15 cellular contexts compared by ENCODE assay signal in the genomic region with DNA sequence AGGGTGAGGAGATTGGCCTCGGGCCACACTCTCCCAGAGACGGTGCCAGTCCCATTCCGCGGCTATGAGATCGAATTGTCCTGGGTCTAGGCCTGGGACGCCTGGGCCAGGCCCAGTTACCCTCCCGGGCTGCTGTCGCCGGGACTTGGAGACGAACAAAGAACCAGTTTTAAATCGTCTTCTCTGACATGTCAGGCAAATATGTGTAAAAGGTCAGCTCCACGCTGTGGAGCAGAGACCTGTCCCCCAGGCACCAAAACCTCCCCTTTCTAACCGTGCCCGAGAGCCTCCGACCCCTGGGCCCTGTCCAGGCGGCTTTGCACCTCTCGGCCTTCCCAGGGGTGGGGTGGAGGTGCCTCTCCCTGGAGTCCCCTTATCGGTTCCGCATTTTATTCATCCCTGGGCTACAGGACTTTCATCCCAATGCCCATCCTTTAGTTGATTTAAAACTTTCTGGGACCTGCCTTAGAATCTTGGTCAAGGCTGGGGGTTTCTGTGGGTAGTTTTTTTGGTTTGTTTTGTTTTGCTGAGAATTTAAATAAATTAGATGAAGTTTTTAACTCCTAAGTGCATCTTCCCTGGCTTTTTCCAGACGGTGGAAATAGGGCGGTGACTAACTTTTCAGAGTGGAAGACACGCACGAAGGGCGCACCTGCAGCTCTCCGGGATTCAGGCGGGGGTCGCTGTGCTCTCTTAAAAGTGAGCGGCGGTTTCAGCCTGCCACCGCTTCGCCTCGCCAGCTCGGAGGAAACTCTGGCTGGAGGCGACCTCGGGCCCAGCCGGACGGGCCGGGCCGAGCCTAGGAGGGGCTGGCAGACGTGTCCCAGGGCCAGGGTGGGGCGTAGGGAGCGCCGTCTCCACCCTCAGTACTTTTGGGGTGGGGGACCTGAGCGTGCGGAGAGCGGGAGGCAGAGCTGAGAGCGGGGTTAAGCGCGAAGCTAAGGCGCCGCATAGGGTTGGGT. TPM values are rescaled to one million over a fixed set of nuclear protein-coding genes. Genes with fewer than 3 reads are reported as not detected.
A peak's percentile ranks its signal among the peaks of the same experiment; 100 is the strongest.
DNase-seq lines count a peak whose midpoint lies in the region; ATAC-seq and TF ChIP-seq lines count a peak whose summit lies in the region.
"Had no signal": no experiment of that assay in that cellular context is flagged by ENCODE, and none has a peak within 500 bp of the region (broad histone marks: within the 10 kb centered on the region; RNA-seq: fewer than 3 reads in every experiment).

No MANE protein-coding gene starts in this region.

- H3K4me1 Mint-ChIP-seq in Calu3 (ENCODE audit: low read depth, unreplicated experiment) = peaks cover 28% of the 10 kb centered on the region
- peaks cover 54 to 80% of the 10 kb centered on the region in 2 experiments for H3K4me1 Mint-ChIP-seq in H9
- peaks cover 67% of the 10 kb centered on the region for H3K4me1 Mint-ChIP-seq in mesothelial cell of epicardium
- H3K4me1 Mint-ChIP-seq in natural killer cell = peaks cover 0 to 5% of the 10 kb centered on the region in 2 donors

- H3K4me3 Mint-ChIP-seq in Calu3 (ENCODE audit: low read depth, unreplicated experiment) = peak overlapping the region; percentile 92
- H3K4me3 Mint-ChIP-seq in H9 = 0 out of 5 replicates have a peak overlapping the region, but pooled peaks of 1 of the 2 experiments have one; percentile 32
- peak overlapping the region; percentile 98 for H3K4me3 Mint-ChIP-seq in mesothelial cell of epicardium
- H3K4me3 Mint-ChIP-seq in natural killer cell = no peak overlapping the region
- H3K4me3 Mint-ChIP-seq: activated naive CD8-positive, alpha-beta T cell treated with anti-CD3 and anti-CD28 coated beads, Interleukin-2, amount 50 U/mL, for 24 hours; stimulated activated effector memory CD8-positive, alpha-beta T cell treated with anti-CD3 and anti-CD28 coated beads, Interleukin-12 subunit alpha, Interleukin-12 subunit beta, amount 100 ng/mL, for 72 hours had no signal

- H2AFZ ChIP-seq in H9 (ENCODE audit: low read length) = no peak overlapping the region

- no peak for TF ChIP-seq CTCF in Calu3 (IDR thresholded peaks at IDR 0.05; ENCODE audit: unreplicated experiment)
- peak; percentile 72 for TF ChIP-seq CTCF in H9 (conservative IDR thresholded peaks at IDR 0.05)
- TF ChIP-seq CTCF in mesothelial cell of epicardium (IDR thresholded peaks at IDR 0.05; ENCODE audit: unreplicated experiment) = peak; percentile 57
- TF ChIP-seq CTCF in natural killer cell (IDR thresholded peaks at IDR 0.05) = no peak

- no peaks in the 10 kb centered on the region for H4K20me1 ChIP-seq in H9 (ENCODE audit: control insufficient read depth, insufficient read depth, insufficient read length)

- BruUV-seq in Calu3 (replicated peaks; lab: Mats Ljungman, UMichigan) = no TSS peak

- H3K56ac ChIP-seq in H9 (ENCODE audit: insufficient read length, low read depth, low read length) = no peak overlapping the region

- no peak overlapping the region for H2BK12ac ChIP-seq in H9 (ENCODE audit: insufficient read length, low read depth, low read length)

- H3K79me1 ChIP-seq in H9 (ENCODE audit: insufficient read depth, low read depth, low read length, poor library complexity, severe bottlenecking) = no peaks in the 10 kb centered on the region

- H3K36me3 Mint-ChIP-seq in Calu3 (ENCODE audit: insufficient read depth, unreplicated experiment) = peaks cover 70% of the 10 kb centered on the region
- H3K36me3 Mint-ChIP-seq in H9 (ENCODE audit: insufficient read depth in 1 of 3, low read depth in 3 of 3) = no peaks in the 10 kb centered on the region
- H3K36me3 Mint-ChIP-seq in mesothelial cell of epicardium = no peaks in the 10 kb centered on the region
- peaks cover 7% of the 10 kb centered on the region for H3K36me3 Mint-ChIP-seq in natural killer cell
- H3K36me3 Mint-ChIP-seq: stimulated activated effector memory CD8-positive, alpha-beta T cell treated with anti-CD3 and anti-CD28 coated beads, Interleukin-12 subunit alpha, Interleukin-12 subunit beta, amount 100 ng/mL, for 72 hours had no signal

- no peak overlapping the region for H3K27ac ChIP-seq in H9 (ENCODE audit: insufficient read length, low read depth, low read length)
- H3K27ac ChIP-seq: uterus had no signal

- H4K8ac ChIP-seq in H9 (replicated peaks; ENCODE audit: insufficient read length, low read depth, low read length) = no peak overlapping the region

- no peak overlapping the region for H3K18ac ChIP-seq in H9 (ENCODE audit: insufficient read length, low read depth, low read length)

- H3T11ph ChIP-seq in H9 (ENCODE audit: low read length) = no peak overlapping the region

- H2BK120ac ChIP-seq in H9 (ENCODE audit: low read depth, low read length, poor library complexity, severe bottlenecking) = no peak overlapping the region

- no peak overlapping the region for H3K23ac ChIP-seq in H9 (ENCODE audit: insufficient read length, low read depth, low read length)

- no peaks in the 10 kb centered on the region for H3K9me3 Mint-ChIP-seq in Calu3 (ENCODE audit: low read depth, unreplicated experiment)
- H3K9me3 Mint-ChIP-seq in H9 = peaks cover 9 to 12% of the 10 kb centered on the region in 2 experiments
- H3K9me3 Mint-ChIP-seq in mesothelial cell of epicardium = no peaks in the 10 kb centered on the region
- peaks cover 3% of the 10 kb centered on the region in 2 donors for H3K9me3 Mint-ChIP-seq in natural killer cell

- no peak overlapping the region for H2BK20ac ChIP-seq in H9 (ENCODE audit: low read depth, low read length, poor library complexity, severe bottlenecking)

- H4K91ac ChIP-seq in H9 (ENCODE audit: insufficient read length, low read depth, low read length) = no peak overlapping the region

- no peak overlapping the region for H3K9ac ChIP-seq in H9 (ENCODE audit: extremely low read depth, insufficient read length, low read length)

- H3K4me1 ChIP-seq in H9 (ENCODE audit: insufficient read depth, low read length) = peaks cover 2% of the 10 kb centered on the region

- no peak overlapping the region for H4K5ac ChIP-seq in H9 (ENCODE audit: insufficient read length, low read depth, low read length)

- ATAC-seq in HG02623 (IDR thresholded peaks at IDR 0.05; ENCODE audit: unreplicated experiment) = no peak
- ATAC-seq in natural killer cell = no peak
- ATAC-seq in HG02798 (IDR thresholded peaks at IDR 0.05; ENCODE audit: poor library complexity, unreplicated experiment) = no peak
- ATAC-seq: activated naive CD8-positive, alpha-beta T cell treated with anti-CD3 and anti-CD28 coated beads, Interleukin-2, amount 50 U/mL, for 24 hours; GM12878; stimulated activated effector memory CD8-positive, alpha-beta T cell treated with anti-CD3 and anti-CD28 coated beads, Interleukin-12 subunit alpha, Interleukin-12 subunit beta, amount 100 ng/mL, for 72 hours had no signal

- peaks cover 94% of the 10 kb centered on the region for H3K27me3 ChIP-seq in H9 (ENCODE audit: insufficient read depth, low read length)

- no peak overlapping the region for H3K4ac ChIP-seq in H9 (ENCODE audit: low read depth, low read length)

- H3K14ac ChIP-seq in H9 (ENCODE audit: insufficient read depth, low read length) = no peak overlapping the region

- no peak overlapping the region for H3K4me2 ChIP-seq in H9 (ENCODE audit: insufficient read depth, insufficient read length, low read length)

- intact Hi-C loops in Calu3 (cut with micrococcal nuclease; ENCODE audit: unreplicated experiment) (no loop called here), natural killer cell (cut with micrococcal nuclease) (no loop called here)

- H3K23me2 ChIP-seq in H9 (ENCODE audit: insufficient read length, low read depth, low read length, poor library complexity, severe bottlenecking) = peaks cover 6% of the 10 kb centered on the region

- H3K79me2 ChIP-seq in H9 (ENCODE audit: insufficient read depth, low read length) = no peaks in the 10 kb centered on the region

- H2AK5ac ChIP-seq in H9 (ENCODE audit: insufficient read length, low read length) = no peak overlapping the region

- H2BK5ac ChIP-seq in H9 (ENCODE audit: insufficient read length, low read length) = no peak overlapping the region

- H3K27me3 Mint-ChIP-seq in Calu3 (ENCODE audit: unreplicated experiment) = no peaks in the 10 kb centered on the region
- H3K27me3 Mint-ChIP-seq in H9 (ENCODE audit: low read depth) = peaks cover 100% of the 10 kb centered on the region
- H3K27me3 Mint-ChIP-seq in mesothelial cell of epicardium (ENCODE audit: low read depth) = peaks cover 96% of the 10 kb centered on the region
- peaks cover 70 to 71% of the 10 kb centered on the region in 2 donors for H3K27me3 Mint-ChIP-seq in natural killer cell (ENCODE audit: low read depth in 2 of 2)

- CTCF ChIA-PET in Calu3 (lab: Charles Lee) = interaction anchor here (1.5 to 4.1 kb wide), 2 partner anchors 8 to 14 kb away, joined by 6 to 22 read pairs; no protein-coding TSS in a partner anchor

- H3K27ac Mint-ChIP-seq in Calu3 (ENCODE audit: unreplicated experiment) = peak overlapping the region; percentile 94
- H3K27ac Mint-ChIP-seq in H9 = peak overlapping the region in 1 of 3 experiments; percentile 40; a peak in 1 of 7 replicates
- H3K27ac Mint-ChIP-seq in mesothelial cell of epicardium = peak overlapping the region; percentile 85
- H3K27ac Mint-ChIP-seq in natural killer cell = no peak overlapping the region
- H3K27ac Mint-ChIP-seq: activated naive CD8-positive, alpha-beta T cell treated with anti-CD3 and anti-CD28 coated beads, Interleukin-2, amount 50 U/mL, for 24 hours; stimulated activated effector memory CD8-positive, alpha-beta T cell treated with anti-CD3 and anti-CD28 coated beads, Interleukin-12 subunit alpha, Interleukin-12 subunit beta, amount 100 ng/mL, for 72 hours had no signal

- H3K9me3 ChIP-seq in H9 (ENCODE audit: control insufficient read depth, low read depth, low read length) = no peaks in the 10 kb centered on the region
- H3K9me3 ChIP-seq: uterus had no signal

- H2BK15ac ChIP-seq in H9 (ENCODE audit: low read depth, low read length) = no peak overlapping the region

- peak; percentile 47 for DNase-seq in Calu3
- peak; percentile 80 for DNase-seq in H9
- DNase-seq in ecto neural progenitor cell (ENCODE audit: low spot score) = peak; percentile 80
- DNase-seq in mesothelial cell of epicardium (ENCODE audit: low spot score in 2 of 2, unreplicated experiment in 2 of 2) = peak in 1 of 2 experiments; percentile 57
- DNase-seq in superior temporal gyrus (ENCODE audit: extremely low spot score) = no peak
- DNase-seq in natural killer cell = no peak
- DNase-seq: activated naive CD8-positive, alpha-beta T cell treated with anti-CD3 and anti-CD28 coated beads, Interleukin-2, amount 50 U/mL, for 24 hours; activated T-cell treated with anti-CD3 and anti-CD28 coated beads, Interleukin-2, amount 50 U/mL, for 1 hour; stimulated activated CD4-positive, alpha-beta T cell treated with anti-CD3 and anti-CD28 coated beads, Interleukin-4, amount 100 ng/mL, for 1 hour; uterus had no signal

- WGBS in H9 (ENCODE audit: extremely low coverage, insufficient read length, low lambda C conversion rate) = no CpG with 5 or more reads among the region's 51 CpGs

RNA-seq across cellular contexts. Expression of a gene that starts 6.0 kb away (rescaled TPM):
- 74.7 and 77.0 TPM in 2 replicates for total RNA-seq in Calu3 (2022)
- 1.6 and 2.6 TPM in 2 replicates for total RNA-seq in H9 (2021)
- total RNA-seq in mesothelial cell of epicardium = 62.4 to 63.5 TPM (median 63.4 TPM) in 3 replicates
- not detected for total RNA-seq in natural killer cell
- total RNA-seq: mononuclear cell had no signal

Comparison
In these comparisons a context has a peak if more than half of its experiments do, and no peak if none do; other contexts are left out.
1. DNase-seq: peak in Calu3 (single experiment), H9 (single experiment) and ecto neural progenitor cell (single experiment); none in superior temporal gyrus (single experiment) and natural killer cell (single experiment).
2. H3K27ac Mint-ChIP-seq: peak in Calu3 (single experiment) and mesothelial cell of epicardium (single experiment); none in natural killer cell (0 of 2).
3. CTCF ChIP-seq: peak in H9 (single experiment) and mesothelial cell of epicardium (single experiment); none in Calu3 (single experiment) and natural killer cell (single experiment).
4. RNA of a gene that starts 6.0 kb away (total RNA-seq): 74.7 to 77.0 TPM in Calu3 and 62.4 to 63.5 TPM in mesothelial cell of epicardium; 1.6 to 2.6 TPM in H9 and not detected in natural killer cell; every median in the first group is over 10 times any median in the second.